Comparison of ENCODE assay signal across 9 cellular contexts in the genomic region with DNA sequence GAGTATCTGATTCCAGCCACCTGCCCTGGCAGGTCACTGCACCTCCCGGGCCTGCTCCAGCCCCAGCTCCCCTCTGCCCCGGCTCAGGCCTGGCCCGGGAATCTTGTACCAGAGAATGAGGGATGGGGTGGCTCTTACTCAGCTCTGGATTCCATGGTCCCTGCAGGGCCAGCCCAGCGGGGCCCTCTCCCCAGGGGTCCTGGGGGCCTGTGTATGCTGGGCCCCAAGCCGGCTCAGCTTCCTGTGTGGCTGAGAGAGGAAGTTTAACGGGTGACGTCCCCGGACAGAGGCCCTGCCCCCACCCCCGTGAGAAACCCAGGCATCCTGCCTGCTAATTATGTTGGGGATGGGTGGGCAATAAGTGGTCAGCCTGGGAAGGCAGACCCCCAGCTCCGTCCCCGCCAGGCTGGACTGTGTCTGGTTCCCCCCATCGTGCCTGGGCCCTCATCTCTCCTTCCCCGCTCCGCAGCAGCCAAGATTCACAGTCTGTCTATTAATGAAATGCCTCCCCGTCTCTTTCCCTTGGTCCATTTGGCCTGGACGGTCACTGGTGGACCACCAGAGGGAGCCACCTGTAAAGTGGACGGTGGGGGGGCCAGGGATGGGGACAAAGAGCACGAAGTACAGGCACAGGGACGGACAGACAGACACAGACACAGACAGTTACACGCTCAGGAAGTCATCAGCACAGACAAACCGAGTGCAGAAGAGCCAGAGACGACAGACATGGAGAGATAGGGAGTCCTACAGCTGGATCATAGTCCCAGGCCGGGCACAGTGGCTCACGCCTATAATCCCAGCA. TPM values are rescaled to one million over a fixed set of nuclear protein-coding genes. Genes with fewer than 3 reads are reported as not detected.
DNase-seq lines count a peak whose midpoint lies in the region; ATAC-seq and TF ChIP-seq lines count a peak whose summit lies in the region.
"Had no signal": no experiment of that assay in that cellular context is flagged by ENCODE, and none has a peak within 500 bp of the region (broad histone marks: within the 10 kb centered on the region; RNA-seq: fewer than 3 reads in every experiment).

A gene with protein sequence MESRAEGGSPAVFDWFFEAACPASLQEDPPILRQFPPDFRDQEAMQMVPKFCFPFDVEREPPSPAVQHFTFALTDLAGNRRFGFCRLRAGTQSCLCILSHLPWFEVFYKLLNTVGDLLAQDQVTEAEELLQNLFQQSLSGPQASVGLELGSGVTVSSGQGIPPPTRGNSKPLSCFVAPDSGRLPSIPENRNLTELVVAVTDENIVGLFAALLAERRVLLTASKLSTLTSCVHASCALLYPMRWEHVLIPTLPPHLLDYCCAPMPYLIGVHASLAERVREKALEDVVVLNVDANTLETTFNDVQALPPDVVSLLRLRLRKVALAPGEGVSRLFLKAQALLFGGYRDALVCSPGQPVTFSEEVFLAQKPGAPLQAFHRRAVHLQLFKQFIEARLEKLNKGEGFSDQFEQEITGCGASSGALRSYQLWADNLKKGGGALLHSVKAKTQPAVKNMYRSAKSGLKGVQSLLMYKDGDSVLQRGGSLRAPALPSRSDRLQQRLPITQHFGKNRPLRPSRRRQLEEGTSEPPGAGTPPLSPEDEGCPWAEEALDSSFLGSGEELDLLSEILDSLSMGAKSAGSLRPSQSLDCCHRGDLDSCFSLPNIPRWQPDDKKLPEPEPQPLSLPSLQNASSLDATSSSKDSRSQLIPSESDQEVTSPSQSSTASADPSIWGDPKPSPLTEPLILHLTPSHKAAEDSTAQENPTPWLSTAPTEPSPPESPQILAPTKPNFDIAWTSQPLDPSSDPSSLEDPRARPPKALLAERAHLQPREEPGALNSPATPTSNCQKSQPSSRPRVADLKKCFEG (minus strand): TSS at position 247 of the 802 bp plus-strand sequence. CDS start 92 bp downstream, at position 155.

- H3K4me3 ChIP-seq in duodenal mucosa (ENCODE audit: low read depth in 1 of 2, low read length in 2 of 2) (peak within 1 kb of the TSS; percentile 50 to 68), upper lobe of left lung (peak within 1 kb of the TSS in 3 of 4 donors; percentile 33 to 52 (median 46))

- H3K36me3 ChIP-seq in duodenal mucosa (ENCODE audit: control insufficient read depth in 1 of 2, insufficient read depth in 2 of 2, low read length in 2 of 2) (peaks cover 0 to 4% of the 10 kb centered on the region in 2 donors), upper lobe of left lung (no peaks in the 10 kb centered on the region)

- intact Hi-C loops in activated CD4-positive, alpha-beta T cell treated with anti-CD3 and anti-CD28 coated beads, Interleukin-2, amount 10 ng/mL, durations not matched to agents 24 days and 14 days (cut with micrococcal nuclease) = loop anchor here (1.0 to 5.0 kb wide), 3 partner anchors 21 to 36 kb away; partner anchors contain the start of gene TUBB4A

- peaks cover 23% of the 10 kb centered on the region for H3K4me1 Mint-ChIP-seq in activated CD4-positive, alpha-beta T cell treated with anti-CD3 and anti-CD28 coated beads, Interleukin-2, amount 10 ng/mL, durations not matched to agents 24 days and 14 days
- H3K4me1 Mint-ChIP-seq in nephron = no peaks in the 10 kb centered on the region

- H3K9me3 ChIP-seq in duodenal mucosa (ENCODE audit: control insufficient read depth in 1 of 2, low read length in 2 of 2) (no peaks in the 10 kb centered on the region), upper lobe of left lung (no peaks in the 10 kb centered on the region)

- H3K27me3 ChIP-seq in duodenal mucosa (ENCODE audit: control insufficient read depth in 1 of 2, insufficient read depth in 2 of 2, low read length in 2 of 2) (peaks cover 0 to 2% of the 10 kb centered on the region in 2 donors), upper lobe of left lung (no peaks in the 10 kb centered on the region)

- TF ChIP-seq POLR2A in upper lobe of left lung (IDR thresholded peaks at IDR 0.05) = peak in 2 of 4 donors; percentile 13 to 51

- TF ChIP-seq EP300 in Ishikawa (IDR thresholded peaks at IDR 0.05; ENCODE audit: borderline replicate concordance) (no peak), upper lobe of left lung (IDR thresholded peaks at IDR 0.05) (no peak)

- H3K4me1 ChIP-seq in duodenal mucosa (ENCODE audit: control insufficient read depth in 1 of 2, insufficient read depth in 2 of 2, low read length in 2 of 2) = no peaks in the 10 kb centered on the region
- H3K4me1 ChIP-seq in upper lobe of left lung = peaks cover 0 to 6% (median 2%) of the 10 kb centered on the region in 4 donors

- ATAC-seq in upper lobe of left lung (ENCODE audit: low FRiP score in 2 of 2) = peak; percentile 49 to 78

- TF ChIP-seq CTCF in nephron (IDR thresholded peaks at IDR 0.05; ENCODE audit: unreplicated experiment in 3 of 3) (peak; percentile 26 to 55 (median 30)), upper lobe of left lung (IDR thresholded peaks at IDR 0.05) (peak; percentile 18 to 53 (median 34))

- no peaks in the 10 kb centered on the region for H3K27me3 Mint-ChIP-seq in activated CD4-positive, alpha-beta T cell treated with anti-CD3 and anti-CD28 coated beads, Interleukin-2, amount 10 ng/mL, durations not matched to agents 24 days and 14 days
- peaks cover 15% of the 10 kb centered on the region for H3K27me3 Mint-ChIP-seq in nephron (ENCODE audit: low read depth)

- H3K4me3 Mint-ChIP-seq in activated CD4-positive, alpha-beta T cell treated with anti-CD3 and anti-CD28 coated beads, Interleukin-2, amount 10 ng/mL, durations not matched to agents 24 days and 14 days = peak within 1 kb of the TSS; percentile 99
- no peak within 1 kb of the TSS for H3K4me3 Mint-ChIP-seq in nephron

- WGBS in upper lobe of left lung, 2 donors = 36 to 42% methylated on average over 15 to 19 of the region's 24 CpGs

- peak; percentile 5 for DNase-seq in NCI-H2196 (lab: John Stamatoyannopoulos, UW; ENCODE audit: unreplicated experiment)
- no peak for DNase-seq in NCI-H2196 treated with DMSO at 0.1 percent for 48 hours (lab: John Stamatoyannopoulos, UW; ENCODE audit: unreplicated experiment)
- DNase-seq in activated CD4-positive, alpha-beta T cell treated with anti-CD3 and anti-CD28 coated beads, Interleukin-2, amount 10 ng/mL, durations not matched to agents 24 days and 14 days = peak; percentile 91
- DNase-seq in upper lobe of left lung = peak; percentile 68 to 85
- no peak for DNase-seq in LoVo (ENCODE audit: low spot score)

- H3K9ac ChIP-seq in duodenal mucosa (ENCODE audit: low read depth in 1 of 2, low read length in 2 of 2) = peak within 1 kb of the TSS; percentile 57 to 74

- peaks cover 4% of the 10 kb centered on the region for H3K36me3 Mint-ChIP-seq in activated CD4-positive, alpha-beta T cell treated with anti-CD3 and anti-CD28 coated beads, Interleukin-2, amount 10 ng/mL, durations not matched to agents 24 days and 14 days (ENCODE audit: low read depth)
- H3K36me3 Mint-ChIP-seq in nephron (ENCODE audit: low read depth) = no peaks in the 10 kb centered on the region

- TF ChIP-seq RAD21 in Ishikawa (IDR thresholded peaks at IDR 0.05; ENCODE audit: low read depth) = peak; percentile 47

- H3K27ac ChIP-seq in duodenal mucosa (ENCODE audit: low read depth, low read length) (peak within 1 kb of the TSS; percentile 11), upper lobe of left lung (peak within 1 kb of the TSS; percentile 31 to 85 (median 66))
- H3K27ac ChIP-seq: C4-2B had no signal

- no peaks in the 10 kb centered on the region for H3K9me3 Mint-ChIP-seq in activated CD4-positive, alpha-beta T cell treated with anti-CD3 and anti-CD28 coated beads, Interleukin-2, amount 10 ng/mL, durations not matched to agents 24 days and 14 days
- no peaks in the 10 kb centered on the region for H3K9me3 Mint-ChIP-seq in nephron

- peak within 1 kb of the TSS; percentile 96 for H3K27ac Mint-ChIP-seq in activated CD4-positive, alpha-beta T cell treated with anti-CD3 and anti-CD28 coated beads, Interleukin-2, amount 10 ng/mL, durations not matched to agents 24 days and 14 days
- H3K27ac Mint-ChIP-seq in nephron = no peak within 1 kb of the TSS

TF ChIP-seq in Ishikawa, 13 proteins besides CTCF, POLR2A, EP300 and RAD21 (continues in another document):
- TF ChIP-seq YY1 (IDR thresholded peaks at IDR 0.05; ENCODE audit: low read depth) (no peak), NFIC (IDR thresholded peaks at IDR 0.05) (no peak), ZBTB7A (IDR thresholded peaks at IDR 0.05; ENCODE audit: low read depth) (no peak), TEAD4 (IDR thresholded peaks at IDR 0.05) (no peak), CREB1 (IDR thresholded peaks at IDR 0.05; ENCODE audit: low read depth) (no peak), CEBPB (IDR thresholded peaks at IDR 0.05) (no peak)
- TF ChIP-seq, protein P1, sequence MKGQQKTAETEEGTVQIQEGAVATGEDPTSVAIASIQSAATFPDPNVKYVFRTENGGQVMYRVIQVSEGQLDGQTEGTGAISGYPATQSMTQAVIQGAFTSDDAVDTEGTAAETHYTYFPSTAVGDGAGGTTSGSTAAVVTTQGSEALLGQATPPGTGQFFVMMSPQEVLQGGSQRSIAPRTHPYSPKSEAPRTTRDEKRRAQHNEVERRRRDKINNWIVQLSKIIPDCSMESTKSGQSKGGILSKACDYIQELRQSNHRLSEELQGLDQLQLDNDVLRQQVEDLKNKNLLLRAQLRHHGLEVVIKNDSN (IDR thresholded peaks at IDR 0.05) = no peak

RNA-seq across cellular contexts. Expression of the gene that starts here (rescaled TPM):
- total RNA-seq in activated CD4-positive, alpha-beta T cell treated with anti-CD3 and anti-CD28 coated beads, Interleukin-2, amount 10 ng/mL, durations not matched to agents 24 days and 14 days = 63.7 and 67.6 TPM in 2 replicates
- 10 to 100 TPM in 5 of 6 donors, 1 to 10 TPM in 1; 5.8 to 31.4 (median 12.6) TPM for total RNA-seq in upper lobe of left lung

Comparison
In these comparisons a context has a peak if more than half of its experiments do, and no peak if none do; other contexts are left out.
1. DNase-seq: peak in NCI-H2196 (single experiment), activated CD4-positive, alpha-beta T cell treated with anti-CD3 and anti-CD28 coated beads, Interleukin-2, amount 10 ng/mL, durations not matched to agents 24 days and 14 days (single experiment) and upper lobe of left lung (2 of 2); none in NCI-H2196 treated with DMSO at 0.1 percent for 48 hours (single experiment) and LoVo (single experiment).